In genomic region chr11:61581931-61582330, GRCh38 we compare ENCODE assay signal across 8 cellular contexts.
A peak's percentile ranks its signal among the peaks of the same experiment; 100 is the strongest.
DNase-seq lines count a peak whose midpoint lies in the region; ATAC-seq and TF ChIP-seq lines count a peak whose summit lies in the region.

No MANE protein-coding gene starts in this region.

- H3K27me3 ChIP-seq in BLaER1 (peaks cover 52% of the 10 kb centered on the region), DOHH2 (ENCODE audit: control insufficient read depth, low read length) (peaks cover 38% of the 10 kb centered on the region), tibial artery (peaks cover 0 to 56% of the 10 kb centered on the region in 2 donors)

- peak overlapping the region; percentile 81 for H3K4me3 Mint-ChIP-seq in activated naive CD8-positive, alpha-beta T cell
- H3K4me3 Mint-ChIP-seq in nephron, result peak overlapping the region; percentile 79 to 84 (median 81)

- no peaks in the 10 kb centered on the region for H3F3A ChIP-seq in DOHH2 (ENCODE audit: control insufficient read depth, insufficient read depth)

- H3K27me3 Mint-ChIP-seq in activated naive CD8-positive, alpha-beta T cell, result peaks cover 7% of the 10 kb centered on the region
- peaks cover 68% of the 10 kb centered on the region for H3K27me3 Mint-ChIP-seq in nephron (ENCODE audit: low read depth)

- no peaks in the 10 kb centered on the region for H3K9me2 ChIP-seq in DOHH2 (replicated peaks; ENCODE audit: control insufficient read depth, low read length)

- ATAC-seq in GM18873 (IDR thresholded peaks at IDR 0.05; ENCODE audit: low FRiP score, unreplicated experiment) (no peak), HG03520 (IDR thresholded peaks at IDR 0.05; ENCODE audit: unreplicated experiment) (no peak)

- no peaks in the 10 kb centered on the region for H3K9me3 Mint-ChIP-seq in activated naive CD8-positive, alpha-beta T cell (ENCODE audit: low read depth)
- H3K9me3 Mint-ChIP-seq in nephron, result no peaks in the 10 kb centered on the region

- H3K4me1 ChIP-seq in BLaER1 (peaks cover 40% of the 10 kb centered on the region), DOHH2 (ENCODE audit: control insufficient read depth, low read length) (0 out of 2 replicates have a peak, but pooled peaks cover 4% of the 10 kb centered on the region), tibial artery (peaks cover 0 to 21% (median 8%) of the 10 kb centered on the region in 4 donors)

- no peaks in the 10 kb centered on the region for H3K36me3 ChIP-seq in BLaER1
- no peaks in the 10 kb centered on the region for H3K36me3 ChIP-seq in DOHH2 (ENCODE audit: control insufficient read depth, low read length)
- H3K36me3 ChIP-seq in tibial artery, result no peaks in the 10 kb centered on the region

- H4K20me1 ChIP-seq in BLaER1, result peaks cover 37% of the 10 kb centered on the region
- H4K20me1 ChIP-seq in DOHH2 (ENCODE audit: control insufficient read depth, insufficient read depth, low read depth, low read length), result no peaks in the 10 kb centered on the region

- no peak overlapping the region for H3K9ac ChIP-seq in BLaER1

- H3K27ac Mint-ChIP-seq in activated naive CD8-positive, alpha-beta T cell, result peak overlapping the region; percentile 16
- no peak overlapping the region for H3K27ac Mint-ChIP-seq in nephron

- H3K79me2 ChIP-seq in DOHH2 (ENCODE audit: control insufficient read depth, low read length), result no peaks in the 10 kb centered on the region

- no peaks in the 10 kb centered on the region for H3K36me3 Mint-ChIP-seq in activated naive CD8-positive, alpha-beta T cell
- no peaks in the 10 kb centered on the region for H3K36me3 Mint-ChIP-seq in nephron (ENCODE audit: low read depth)

- H3K4me2 ChIP-seq in BLaER1 (peak overlapping the region; percentile 95), DOHH2 (ENCODE audit: low read length) (peak overlapping the region; percentile 65)

- H3K9me3 ChIP-seq in BLaER1 (no peaks in the 10 kb centered on the region), DOHH2 (ENCODE audit: control insufficient read depth, insufficient read depth, low read length) (no peaks in the 10 kb centered on the region), tibial artery (no peaks in the 10 kb centered on the region)

- H3K4me3 ChIP-seq in BLaER1 (no peak overlapping the region), DOHH2 (ENCODE audit: low read length) (peak overlapping the region; percentile 70; the same call in 1 of the 2 replicates), tibial artery (no peak overlapping the region)

- peaks cover 15% of the 10 kb centered on the region for H3K4me1 Mint-ChIP-seq in activated naive CD8-positive, alpha-beta T cell (ENCODE audit: low read depth)
- peaks cover 10% of the 10 kb centered on the region for H3K4me1 Mint-ChIP-seq in nephron

- intact Hi-C loops in tibial artery (cut with DNase I; ENCODE audit: low total_unique reads), result no loop called here

- H3K27ac ChIP-seq in BLaER1, result no peak overlapping the region
- no peak overlapping the region for H3K27ac ChIP-seq in DOHH2 (ENCODE audit: low read depth, low read length)
- no peak overlapping the region for H3K27ac ChIP-seq in tibial artery

- no peak for DNase-seq in foreskin melanocyte
- no peak for DNase-seq in tibial artery

- TF ChIP-seq CTCF in DOHH2 (IDR thresholded peaks at IDR 0.05; ENCODE audit: low read depth, low read length, poor library complexity, severe bottlenecking) (no peak), nephron (IDR thresholded peaks at IDR 0.05; ENCODE audit: unreplicated experiment in 3 of 3) (no peak), tibial artery (IDR thresholded peaks at IDR 0.05) (no peak)
